In genomic region chr19:1513492-1514294, GRCh38 we compare ENCODE assay signal across 1 cellular context.
TF ChIP-seq lines count a peak whose summit lies in the region.

No MANE protein-coding gene starts in this region.

TF ChIP-seq in K562, 482 proteins besides CTCF, POLR2A, EP300 and RAD21 (continued from another document and continues in another):
- TF ChIP-seq VEZF1 (CRISPR knock-in tag; IDR thresholded peaks at IDR 0.05) (peak; percentile 82), HDAC8 (tag; IDR thresholded peaks at IDR 0.05) (no peak), NCOR1 (IDR thresholded peaks at IDR 0.05) (no peak), CC2D1A (IDR thresholded peaks at IDR 0.05) (no peak), CBX1 (IDR thresholded peaks at IDR 0.05; ENCODE audit: low read depth) (peak; percentile 75; the same call in 1 of the 2 replicates), SMAD1 (IDR thresholded peaks at IDR 0.05; ENCODE audit: low read depth, low read length, partially characterized antibody) (no peak), RBBP5 (IDR thresholded peaks at IDR 0.05; ENCODE audit: borderline replicate concordance, insufficient read depth, low read length, poor library complexity, severe bottlenecking) (no peak), HMG20B (CRISPR knock-in tag; IDR thresholded peaks at IDR 0.05) (0 out of 2 replicates have a peak, but pooled peaks have one; percentile 59), HNRNPL (IDR thresholded peaks at IDR 0.05; ENCODE audit: low read depth, low read length) (peak; percentile 36; the same call in 1 of the 2 replicates), FOXJ2 (tag; IDR thresholded peaks at IDR 0.05) (no peak), ZFX (CRISPR knock-in tag; IDR thresholded peaks at IDR 0.05) (peak; percentile 32; the same call in 1 of the 2 replicates), RBM25 (IDR thresholded peaks at IDR 0.05; ENCODE audit: low read depth, low read length, severe bottlenecking) (peak; percentile 60), DACH1 (IDR thresholded peaks at IDR 0.05; ENCODE audit: partially characterized antibody) (no peak), KLF10 (CRISPR knock-in tag; IDR thresholded peaks at IDR 0.05) (no peak), MYNN (IDR thresholded peaks at IDR 0.05) (peak; percentile 56; the same call in 1 of the 2 replicates), MYNN (CRISPR knock-in tag; IDR thresholded peaks at IDR 0.05) (no peak), PRMT5 (CRISPR knock-in tag; IDR thresholded peaks at IDR 0.05) (no peak), ZNF253 (CRISPR knock-in tag; conservative IDR thresholded peaks at IDR 0.05) (no peak), FOXA3 (CRISPR knock-in tag; conservative IDR thresholded peaks at IDR 0.05 in 1 of 2, IDR thresholded peaks at IDR 0.05 in 1 of 2) (no peak), ZNF589 (CRISPR knock-in tag; IDR thresholded peaks at IDR 0.05; ENCODE audit: low read depth) (no peak), POLR3A (IDR thresholded peaks at IDR 0.05; ENCODE audit: borderline replicate concordance, extremely low read depth, insufficient read depth, insufficient read length) (no peak), CREB1 (IDR thresholded peaks at IDR 0.05) (no peak), CREB1 (CRISPR knock-in tag; IDR thresholded peaks at IDR 0.05) (0 out of 2 replicates have a peak, but pooled peaks have one; percentile 26), SMARCA4 (IDR thresholded peaks at IDR 0.05) (0 out of 2 replicates have a peak, but pooled peaks have one; percentile 52), E2F1 (CRISPR knock-in tag; IDR thresholded peaks at IDR 0.05) (no peak), CBX5 (IDR thresholded peaks at IDR 0.05; ENCODE audit: borderline replicate concordance, low read depth) (no peak), ZNF717 (CRISPR knock-in tag; IDR thresholded peaks at IDR 0.05) (no peak), NCOA2 (IDR thresholded peaks at IDR 0.05; ENCODE audit: partially characterized antibody in 2 of 2) (no peak), SMARCA5 (IDR thresholded peaks at IDR 0.05) (peak; percentile 94; the same call in 1 of the 2 replicates), SMARCE1 (IDR thresholded peaks at IDR 0.05) (peak; percentile 55; the same call in 1 of the 2 replicates), MEIS2 (IDR thresholded peaks at IDR 0.05; ENCODE audit: partially characterized antibody) (no peak), ARID2 (IDR thresholded peaks at IDR 0.05) (0 out of 2 replicates have a peak, but pooled peaks have one; percentile 48), SAFB (IDR thresholded peaks at IDR 0.05; ENCODE audit: borderline replicate concordance, low read depth, low read length) (peak; percentile 74; the same call in 1 of the 2 replicates), ZKSCAN3 (CRISPR knock-in tag; IDR thresholded peaks at IDR 0.05) (no peak), MAZ (CRISPR knock-in tag; conservative IDR thresholded peaks at IDR 0.05 in 1 of 2, IDR thresholded peaks at IDR 0.05 in 1 of 2) (peak; percentile 82 to 96), U2AF2 (optimal IDR thresholded peaks at IDR 0.05; ENCODE audit: low read depth, low read length) (no peak), LCOR (CRISPR knock-in tag; IDR thresholded peaks at IDR 0.05) (no peak), ADNP (tag; IDR thresholded peaks at IDR 0.05) (peak; percentile 58; the same call in 1 of the 2 replicates), NEUROD1 (IDR thresholded peaks at IDR 0.05; ENCODE audit: borderline replicate concordance, low read depth, low read length, partially characterized antibody) (peak; percentile 31), E2F3 (CRISPR knock-in tag; IDR thresholded peaks at IDR 0.05) (no peak), CCAR2 (IDR thresholded peaks at IDR 0.05; ENCODE audit: low read depth, low read length) (no peak), MTA3 (IDR thresholded peaks at IDR 0.05; ENCODE audit: borderline replicate concordance) (peak; percentile 54), ZNF696 (CRISPR knock-in tag; conservative IDR thresholded peaks at IDR 0.05) (no peak), COPS2 (conservative IDR thresholded peaks at IDR 0.05) (no peak), ATF7 (IDR thresholded peaks at IDR 0.05) (no peak), DNMT1 (IDR thresholded peaks at IDR 0.05) (no peak), FOXM1 (IDR thresholded peaks at IDR 0.05; ENCODE audit: low read depth) (no peak), FOXM1 (CRISPR knock-in tag; IDR thresholded peaks at IDR 0.05; ENCODE audit: low read depth) (no peak)
- TF ChIP-seq, protein P1, sequence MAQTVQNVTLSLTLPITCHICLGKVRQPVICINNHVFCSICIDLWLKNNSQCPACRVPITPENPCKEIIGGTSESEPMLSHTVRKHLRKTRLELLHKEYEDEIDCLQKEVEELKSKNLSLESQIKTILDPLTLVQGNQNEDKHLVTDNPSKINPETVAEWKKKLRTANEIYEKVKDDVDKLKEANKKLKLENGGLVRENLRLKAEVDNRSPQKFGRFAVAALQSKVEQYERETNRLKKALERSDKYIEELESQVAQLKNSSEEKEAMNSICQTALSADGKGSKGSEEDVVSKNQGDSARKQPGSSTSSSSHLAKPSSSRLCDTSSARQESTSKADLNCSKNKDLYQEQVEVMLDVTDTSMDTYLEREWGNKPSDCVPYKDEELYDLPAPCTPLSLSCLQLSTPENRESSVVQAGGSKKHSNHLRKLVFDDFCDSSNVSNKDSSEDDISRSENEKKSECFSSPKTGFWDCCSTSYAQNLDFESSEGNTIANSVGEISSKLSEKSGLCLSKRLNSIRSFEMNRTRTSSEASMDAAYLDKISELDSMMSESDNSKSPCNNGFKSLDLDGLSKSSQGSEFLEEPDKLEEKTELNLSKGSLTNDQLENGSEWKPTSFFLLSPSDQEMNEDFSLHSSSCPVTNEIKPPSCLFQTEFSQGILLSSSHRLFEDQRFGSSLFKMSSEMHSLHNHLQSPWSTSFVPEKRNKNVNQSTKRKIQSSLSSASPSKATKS (CRISPR knock-in tag; IDR thresholded peaks at IDR 0.05), result no peak
- TF ChIP-seq, protein P2, sequence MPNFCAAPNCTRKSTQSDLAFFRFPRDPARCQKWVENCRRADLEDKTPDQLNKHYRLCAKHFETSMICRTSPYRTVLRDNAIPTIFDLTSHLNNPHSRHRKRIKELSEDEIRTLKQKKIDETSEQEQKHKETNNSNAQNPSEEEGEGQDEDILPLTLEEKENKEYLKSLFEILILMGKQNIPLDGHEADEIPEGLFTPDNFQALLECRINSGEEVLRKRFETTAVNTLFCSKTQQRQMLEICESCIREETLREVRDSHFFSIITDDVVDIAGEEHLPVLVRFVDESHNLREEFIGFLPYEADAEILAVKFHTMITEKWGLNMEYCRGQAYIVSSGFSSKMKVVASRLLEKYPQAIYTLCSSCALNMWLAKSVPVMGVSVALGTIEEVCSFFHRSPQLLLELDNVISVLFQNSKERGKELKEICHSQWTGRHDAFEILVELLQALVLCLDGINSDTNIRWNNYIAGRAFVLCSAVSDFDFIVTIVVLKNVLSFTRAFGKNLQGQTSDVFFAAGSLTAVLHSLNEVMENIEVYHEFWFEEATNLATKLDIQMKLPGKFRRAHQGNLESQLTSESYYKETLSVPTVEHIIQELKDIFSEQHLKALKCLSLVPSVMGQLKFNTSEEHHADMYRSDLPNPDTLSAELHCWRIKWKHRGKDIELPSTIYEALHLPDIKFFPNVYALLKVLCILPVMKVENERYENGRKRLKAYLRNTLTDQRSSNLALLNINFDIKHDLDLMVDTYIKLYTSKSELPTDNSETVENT (CRISPR knock-in tag; IDR thresholded peaks at IDR 0.05), result 0 out of 2 replicates have a peak, but pooled peaks have one; percentile 19
- TF ChIP-seq, protein P3, sequence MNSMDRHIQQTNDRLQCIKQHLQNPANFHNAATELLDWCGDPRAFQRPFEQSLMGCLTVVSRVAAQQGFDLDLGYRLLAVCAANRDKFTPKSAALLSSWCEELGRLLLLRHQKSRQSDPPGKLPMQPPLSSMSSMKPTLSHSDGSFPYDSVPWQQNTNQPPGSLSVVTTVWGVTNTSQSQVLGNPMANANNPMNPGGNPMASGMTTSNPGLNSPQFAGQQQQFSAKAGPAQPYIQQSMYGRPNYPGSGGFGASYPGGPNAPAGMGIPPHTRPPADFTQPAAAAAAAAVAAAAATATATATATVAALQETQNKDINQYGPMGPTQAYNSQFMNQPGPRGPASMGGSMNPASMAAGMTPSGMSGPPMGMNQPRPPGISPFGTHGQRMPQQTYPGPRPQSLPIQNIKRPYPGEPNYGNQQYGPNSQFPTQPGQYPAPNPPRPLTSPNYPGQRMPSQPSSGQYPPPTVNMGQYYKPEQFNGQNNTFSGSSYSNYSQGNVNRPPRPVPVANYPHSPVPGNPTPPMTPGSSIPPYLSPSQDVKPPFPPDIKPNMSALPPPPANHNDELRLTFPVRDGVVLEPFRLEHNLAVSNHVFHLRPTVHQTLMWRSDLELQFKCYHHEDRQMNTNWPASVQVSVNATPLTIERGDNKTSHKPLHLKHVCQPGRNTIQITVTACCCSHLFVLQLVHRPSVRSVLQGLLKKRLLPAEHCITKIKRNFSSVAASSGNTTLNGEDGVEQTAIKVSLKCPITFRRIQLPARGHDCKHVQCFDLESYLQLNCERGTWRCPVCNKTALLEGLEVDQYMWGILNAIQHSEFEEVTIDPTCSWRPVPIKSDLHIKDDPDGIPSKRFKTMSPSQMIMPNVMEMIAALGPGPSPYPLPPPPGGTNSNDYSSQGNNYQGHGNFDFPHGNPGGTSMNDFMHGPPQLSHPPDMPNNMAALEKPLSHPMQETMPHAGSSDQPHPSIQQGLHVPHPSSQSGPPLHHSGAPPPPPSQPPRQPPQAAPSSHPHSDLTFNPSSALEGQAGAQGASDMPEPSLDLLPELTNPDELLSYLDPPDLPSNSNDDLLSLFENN (IDR thresholded peaks at IDR 0.05; ENCODE audit: low read depth in 2 of 2, low read length in 2 of 2), result no peak
- TF ChIP-seq, protein P4, sequence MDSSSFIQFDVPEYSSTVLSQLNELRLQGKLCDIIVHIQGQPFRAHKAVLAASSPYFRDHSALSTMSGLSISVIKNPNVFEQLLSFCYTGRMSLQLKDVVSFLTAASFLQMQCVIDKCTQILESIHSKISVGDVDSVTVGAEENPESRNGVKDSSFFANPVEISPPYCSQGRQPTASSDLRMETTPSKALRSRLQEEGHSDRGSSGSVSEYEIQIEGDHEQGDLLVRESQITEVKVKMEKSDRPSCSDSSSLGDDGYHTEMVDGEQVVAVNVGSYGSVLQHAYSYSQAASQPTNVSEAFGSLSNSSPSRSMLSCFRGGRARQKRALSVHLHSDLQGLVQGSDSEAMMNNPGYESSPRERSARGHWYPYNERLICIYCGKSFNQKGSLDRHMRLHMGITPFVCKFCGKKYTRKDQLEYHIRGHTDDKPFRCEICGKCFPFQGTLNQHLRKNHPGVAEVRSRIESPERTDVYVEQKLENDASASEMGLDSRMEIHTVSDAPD (CRISPR knock-in tag; IDR thresholded peaks at IDR 0.05), result no peak
- TF ChIP-seq, protein P5, sequence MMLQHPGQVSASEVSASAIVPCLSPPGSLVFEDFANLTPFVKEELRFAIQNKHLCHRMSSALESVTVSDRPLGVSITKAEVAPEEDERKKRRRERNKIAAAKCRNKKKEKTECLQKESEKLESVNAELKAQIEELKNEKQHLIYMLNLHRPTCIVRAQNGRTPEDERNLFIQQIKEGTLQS (IDR thresholded peaks at IDR 0.05), result peak; percentile 36; the same call in 1 of the 2 replicates
- TF ChIP-seq, protein P5 (CRISPR knock-in tag; conservative IDR thresholded peaks at IDR 0.05), result no peak
- TF ChIP-seq, protein P6, sequence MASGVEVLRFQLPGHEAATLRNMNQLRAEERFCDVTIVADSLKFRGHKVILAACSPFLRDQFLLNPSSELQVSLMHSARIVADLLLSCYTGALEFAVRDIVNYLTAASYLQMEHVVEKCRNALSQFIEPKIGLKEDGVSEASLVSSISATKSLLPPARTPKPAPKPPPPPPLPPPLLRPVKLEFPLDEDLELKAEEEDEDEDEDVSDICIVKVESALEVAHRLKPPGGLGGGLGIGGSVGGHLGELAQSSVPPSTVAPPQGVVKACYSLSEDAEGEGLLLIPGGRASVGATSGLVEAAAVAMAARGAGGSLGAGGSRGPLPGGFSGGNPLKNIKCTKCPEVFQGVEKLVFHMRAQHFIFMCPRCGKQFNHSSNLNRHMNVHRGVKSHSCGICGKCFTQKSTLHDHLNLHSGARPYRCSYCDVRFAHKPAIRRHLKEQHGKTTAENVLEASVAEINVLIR (CRISPR knock-in tag; IDR thresholded peaks at IDR 0.05), result no peak
- TF ChIP-seq, protein P7, sequence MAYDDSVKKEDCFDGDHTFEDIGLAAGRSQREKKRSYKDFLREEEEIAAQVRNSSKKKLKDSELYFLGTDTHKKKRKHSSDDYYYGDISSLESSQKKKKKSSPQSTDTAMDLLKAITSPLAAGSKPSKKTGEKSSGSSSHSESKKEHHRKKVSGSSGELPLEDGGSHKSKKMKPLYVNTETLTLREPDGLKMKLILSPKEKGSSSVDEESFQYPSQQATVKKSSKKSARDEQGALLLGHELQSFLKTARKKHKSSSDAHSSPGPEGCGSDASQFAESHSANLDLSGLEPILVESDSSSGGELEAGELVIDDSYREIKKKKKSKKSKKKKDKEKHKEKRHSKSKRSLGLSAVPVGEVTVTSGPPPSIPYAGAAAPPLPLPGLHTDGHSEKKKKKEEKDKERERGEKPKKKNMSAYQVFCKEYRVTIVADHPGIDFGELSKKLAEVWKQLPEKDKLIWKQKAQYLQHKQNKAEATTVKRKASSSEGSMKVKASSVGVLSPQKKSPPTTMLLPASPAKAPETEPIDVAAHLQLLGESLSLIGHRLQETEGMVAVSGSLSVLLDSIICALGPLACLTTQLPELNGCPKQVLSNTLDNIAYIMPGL (CRISPR knock-in tag; IDR thresholded peaks at IDR 0.05), result no peak
- TF ChIP-seq, protein P8, sequence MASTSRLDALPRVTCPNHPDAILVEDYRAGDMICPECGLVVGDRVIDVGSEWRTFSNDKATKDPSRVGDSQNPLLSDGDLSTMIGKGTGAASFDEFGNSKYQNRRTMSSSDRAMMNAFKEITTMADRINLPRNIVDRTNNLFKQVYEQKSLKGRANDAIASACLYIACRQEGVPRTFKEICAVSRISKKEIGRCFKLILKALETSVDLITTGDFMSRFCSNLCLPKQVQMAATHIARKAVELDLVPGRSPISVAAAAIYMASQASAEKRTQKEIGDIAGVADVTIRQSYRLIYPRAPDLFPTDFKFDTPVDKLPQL (IDR thresholded peaks at IDR 0.05; ENCODE audit: extremely low read depth, insufficient read length), result no peak
